ENCODE assay signal across 9 cellular contexts in genomic region chr2:159124441-159124911, GRCh38.
DNase-seq lines count a peak whose midpoint lies in the region; ATAC-seq, FAIRE-seq and TF ChIP-seq lines count a peak whose summit lies in the region.
"Had no signal": no experiment of that assay in that cellular context is flagged by ENCODE, and none has a peak within 500 bp of the region (broad histone marks: within the 10 kb centered on the region; RNA-seq: fewer than 3 reads in every experiment).

No MANE protein-coding gene starts in this region.

- H3K27me3 ChIP-seq in colonic mucosa (no peaks in the 10 kb centered on the region), muscle layer of colon (ENCODE audit: control insufficient read depth in 1 of 2, insufficient read depth in 2 of 2, low read length in 2 of 2) (no peaks in the 10 kb centered on the region)

- H3K27ac ChIP-seq in colonic mucosa, result peak overlapping the region; percentile 66
- H3K27ac ChIP-seq in muscle layer of colon (ENCODE audit: low read depth, low read length), result peak overlapping the region; percentile 3

- H3K9me3 ChIP-seq in colonic mucosa (no peaks in the 10 kb centered on the region), muscle layer of colon (ENCODE audit: low read length) (no peaks in the 10 kb centered on the region)

- TF ChIP-seq CTCF in colonic mucosa (IDR thresholded peaks at IDR 0.05), result no peak
- TF ChIP-seq CTCF in GM13977 (IDR thresholded peaks at IDR 0.05; ENCODE audit: extremely low read depth, insufficient read depth, missing control alignments), result no peak

- H3K4me3 ChIP-seq in colonic mucosa (no peak overlapping the region), muscle layer of colon (ENCODE audit: low read depth in 1 of 2, low read length in 2 of 2) (no peak overlapping the region)

- DNase-seq in H54 (ENCODE audit: insufficient read length, low spot score) (peak; percentile 26), colonic mucosa (peak; percentile 49), SHP77 treated with DMSO at 0.1 percent for 48 hours (lab: John Stamatoyannopoulos, UW) (no peak), NCI-H510A treated with DMSO at 0.1 percent for 48 hours (lab: John Stamatoyannopoulos, UW) (no peak), GM13977 (ENCODE audit: low spot score) (no peak)

- ATAC-seq in HG03378 (IDR thresholded peaks at IDR 0.05; ENCODE audit: unreplicated experiment), result no peak

- FAIRE-seq in H54 (lab: Jason Lieb, UNC), result no peak
- FAIRE-seq: TTC549 had no signal

- H3K36me3 ChIP-seq in colonic mucosa (no peaks in the 10 kb centered on the region), muscle layer of colon (ENCODE audit: insufficient read depth, low read length) (no peaks in the 10 kb centered on the region)

- H3K4me1 ChIP-seq in colonic mucosa (peaks cover 14% of the 10 kb centered on the region), muscle layer of colon (ENCODE audit: insufficient read depth, low read length) (peaks cover 24% of the 10 kb centered on the region)

- H3K9ac ChIP-seq in colonic mucosa (ENCODE audit: low read depth in 2 of 2, low read length in 2 of 2), result peak overlapping the region in 1 of 2 donors; percentile 51
- no peak overlapping the region for H3K9ac ChIP-seq in muscle layer of colon (ENCODE audit: low read length)

- intact Hi-C loops in colonic mucosa (cut with DNase I), result no loop called here

- in situ Hi-C loops in GM13977 (cut with MboI; ENCODE audit: low pct_unique_long_range_greater_than_20kb, low sequenced_read_pairs, unreplicated experiment), result no loop called here

- TF ChIP-seq POLR2A in H54 (IDR thresholded peaks at IDR 0.05; ENCODE audit: low read depth, low read length), result no peak

TF ChIP-seq in PFSK-1, 5 proteins besides CTCF, POLR2A, EP300 and RAD21:
- TF ChIP-seq POLR2AphosphoS5 (IDR thresholded peaks at IDR 0.05; ENCODE audit: low read depth, low read length) (no peak), FOXP2 (optimal IDR thresholded peaks at IDR 0.05; ENCODE audit: borderline replicate concordance, extremely low read depth, extremely low read length, insufficient read depth) (no peak), TAF1 (IDR thresholded peaks at IDR 0.05; ENCODE audit: borderline replicate concordance, insufficient read depth, low read length) (peak; percentile 45; the same call in 1 of the 2 replicates), SIN3A (IDR thresholded peaks at IDR 0.05; ENCODE audit: borderline replicate concordance, insufficient read depth, low read length) (no peak)
- TF ChIP-seq, protein P1, sequence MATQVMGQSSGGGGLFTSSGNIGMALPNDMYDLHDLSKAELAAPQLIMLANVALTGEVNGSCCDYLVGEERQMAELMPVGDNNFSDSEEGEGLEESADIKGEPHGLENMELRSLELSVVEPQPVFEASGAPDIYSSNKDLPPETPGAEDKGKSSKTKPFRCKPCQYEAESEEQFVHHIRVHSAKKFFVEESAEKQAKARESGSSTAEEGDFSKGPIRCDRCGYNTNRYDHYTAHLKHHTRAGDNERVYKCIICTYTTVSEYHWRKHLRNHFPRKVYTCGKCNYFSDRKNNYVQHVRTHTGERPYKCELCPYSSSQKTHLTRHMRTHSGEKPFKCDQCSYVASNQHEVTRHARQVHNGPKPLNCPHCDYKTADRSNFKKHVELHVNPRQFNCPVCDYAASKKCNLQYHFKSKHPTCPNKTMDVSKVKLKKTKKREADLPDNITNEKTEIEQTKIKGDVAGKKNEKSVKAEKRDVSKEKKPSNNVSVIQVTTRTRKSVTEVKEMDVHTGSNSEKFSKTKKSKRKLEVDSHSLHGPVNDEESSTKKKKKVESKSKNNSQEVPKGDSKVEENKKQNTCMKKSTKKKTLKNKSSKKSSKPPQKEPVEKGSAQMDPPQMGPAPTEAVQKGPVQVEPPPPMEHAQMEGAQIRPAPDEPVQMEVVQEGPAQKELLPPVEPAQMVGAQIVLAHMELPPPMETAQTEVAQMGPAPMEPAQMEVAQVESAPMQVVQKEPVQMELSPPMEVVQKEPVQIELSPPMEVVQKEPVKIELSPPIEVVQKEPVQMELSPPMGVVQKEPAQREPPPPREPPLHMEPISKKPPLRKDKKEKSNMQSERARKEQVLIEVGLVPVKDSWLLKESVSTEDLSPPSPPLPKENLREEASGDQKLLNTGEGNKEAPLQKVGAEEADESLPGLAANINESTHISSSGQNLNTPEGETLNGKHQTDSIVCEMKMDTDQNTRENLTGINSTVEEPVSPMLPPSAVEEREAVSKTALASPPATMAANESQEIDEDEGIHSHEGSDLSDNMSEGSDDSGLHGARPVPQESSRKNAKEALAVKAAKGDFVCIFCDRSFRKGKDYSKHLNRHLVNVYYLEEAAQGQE (IDR thresholded peaks at IDR 0.05; ENCODE audit: insufficient read depth in 1 of 2, low read depth in 2 of 2, low read length in 2 of 2), result peak in 1 of 2 experiments; percentile 27; a peak in 1 of 4 replicates
TF ChIP-seq in PFSK-1: peak in this region for 2.

Comparison
In these comparisons a context has a peak if more than half of its experiments do, and no peak if none do; other contexts are left out.
1. DNase-seq: peak in H54 (single experiment) and colonic mucosa (single experiment); none in SHP77 treated with DMSO at 0.1 percent for 48 hours (single experiment), NCI-H510A treated with DMSO at 0.1 percent for 48 hours (single experiment) and GM13977 (single experiment).